Comparison of ENCODE assay signal across 27 cellular contexts in the genomic region with DNA sequence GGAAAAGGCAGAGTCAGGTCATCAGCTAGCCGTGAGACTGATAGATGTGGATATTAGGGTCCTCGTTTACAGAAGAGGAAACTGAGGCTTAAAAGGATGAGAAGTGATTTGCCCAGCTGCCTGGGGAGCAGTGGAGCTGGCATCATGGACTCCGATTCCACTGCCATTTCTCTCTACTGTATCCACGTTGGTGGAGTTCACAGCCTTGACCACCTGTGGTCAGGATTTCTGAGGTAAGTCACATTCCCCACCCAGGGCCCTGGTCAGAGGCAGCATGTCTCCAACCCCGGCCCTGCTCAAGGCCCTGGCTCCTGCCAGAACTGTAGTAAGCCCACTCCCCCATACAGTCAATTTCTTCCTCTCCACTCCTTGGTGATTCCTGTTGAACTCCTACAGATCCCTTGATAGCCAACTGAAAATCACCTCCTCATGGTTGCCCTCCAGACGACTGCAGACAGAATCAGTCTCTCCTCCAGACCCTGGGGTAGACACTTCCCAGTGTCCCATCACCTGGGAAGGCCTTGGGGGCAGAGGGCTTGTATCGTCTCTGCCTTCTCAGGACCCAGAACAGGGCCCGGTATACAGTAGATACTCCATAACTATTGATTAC.
"Had no signal": no experiment of that assay in that cellular context is flagged by ENCODE, and none has a peak within 500 bp of the region (broad histone marks: within the 10 kb centered on the region; RNA-seq: fewer than 3 reads in every experiment).

No MANE protein-coding gene starts in this region.

- H3K27ac ChIP-seq: brain microvascular endothelial cell, gastroesophageal sphincter, right atrium auricular region, suprapubic skin, tibial artery, upper lobe of right lung, VCaP had no signal

- H3K9me3 ChIP-seq: gastroesophageal sphincter, right atrium auricular region, suprapubic skin, tibial artery, upper lobe of right lung had no signal

- H3K4me3 Mint-ChIP-seq: activated T-helper 1 cell treated with anti-CD3 and anti-CD28 coated beads, Interleukin-12 subunit alpha, Interleukin-12 subunit beta, Interleukin-2, Interleukin-4 antibody, amounts not matched to agents 30 ng/mL and 10 ng/mL and 1 ng/mL, durations not matched to agents 14 hours and 24 hours and 36 hours; effector memory CD8-positive, alpha-beta T cell; neural crest cell had no signal

- H3K27ac Mint-ChIP-seq: activated T-helper 1 cell treated with anti-CD3 and anti-CD28 coated beads, Interleukin-12 subunit alpha, Interleukin-12 subunit beta, Interleukin-2, Interleukin-4 antibody, amounts not matched to agents 30 ng/mL and 10 ng/mL and 1 ng/mL, durations not matched to agents 14 hours and 24 hours and 36 hours; effector memory CD8-positive, alpha-beta T cell had no signal

- H3K36me3 Mint-ChIP-seq: naive B cell had no signal

- H3K4me1 Mint-ChIP-seq: naive B cell, neural crest cell had no signal

- DNase-seq: activated CD4-positive, alpha-beta T cell treated with anti-CD3 and anti-CD28 coated beads for 4 hours; activated CD4-positive, alpha-beta T cell treated with anti-CD3 and anti-CD28 coated beads, Interleukin-2, amount 50 U/mL, for 48 hours; activated CD8-positive, alpha-beta memory T cell treated with anti-CD3 and anti-CD28 coated beads for 24 hours; activated gamma-delta T cell; activated naive CD4-positive, alpha-beta T cell treated with anti-CD3 and anti-CD28 coated beads, Interleukin-2, amount 50 U/mL, for 16 hours; activated T-cell treated with anti-CD3 and anti-CD28 coated beads, Interleukin-2, amount 50 U/mL, for 1 hour; amniotic stem cell; cortex of kidney; effector memory CD8-positive, alpha-beta T cell; head of caudate nucleus; hippocampal formation; left cardiac atrium; naive B cell; occipital lobe; stimulated activated CD4-positive, alpha-beta T cell treated with anti-CD3 and anti-CD28 coated beads, Interleukin-15, amount 100 ng/mL, for 24 hours; stimulated activated naive CD4-positive, alpha-beta T cell; T-helper 9 cell; tibial artery; upper lobe of right lung had no signal

- H3K4me3 ChIP-seq: gastroesophageal sphincter, right atrium auricular region, suprapubic skin, tibial artery, upper lobe of right lung had no signal

- H3K27me3 ChIP-seq: right atrium auricular region, upper lobe of right lung had no signal

- H3K4me1 ChIP-seq: right atrium auricular region had no signal

- H3K9me3 Mint-ChIP-seq: activated T-helper 1 cell treated with anti-CD3 and anti-CD28 coated beads, Interleukin-12 subunit alpha, Interleukin-12 subunit beta, Interleukin-2, Interleukin-4 antibody, amounts not matched to agents 30 ng/mL and 10 ng/mL and 1 ng/mL, durations not matched to agents 14 hours and 24 hours and 36 hours; effector memory CD8-positive, alpha-beta T cell; naive B cell; neural crest cell had no signal

- H3K36me3 ChIP-seq: brain microvascular endothelial cell, gastroesophageal sphincter, right atrium auricular region, suprapubic skin, tibial artery, upper lobe of right lung had no signal

- ATAC-seq: effector memory CD8-positive, alpha-beta T cell; gastroesophageal sphincter; left cardiac atrium; left ventricle myocardium superior had no signal
